In the genomic region with DNA sequence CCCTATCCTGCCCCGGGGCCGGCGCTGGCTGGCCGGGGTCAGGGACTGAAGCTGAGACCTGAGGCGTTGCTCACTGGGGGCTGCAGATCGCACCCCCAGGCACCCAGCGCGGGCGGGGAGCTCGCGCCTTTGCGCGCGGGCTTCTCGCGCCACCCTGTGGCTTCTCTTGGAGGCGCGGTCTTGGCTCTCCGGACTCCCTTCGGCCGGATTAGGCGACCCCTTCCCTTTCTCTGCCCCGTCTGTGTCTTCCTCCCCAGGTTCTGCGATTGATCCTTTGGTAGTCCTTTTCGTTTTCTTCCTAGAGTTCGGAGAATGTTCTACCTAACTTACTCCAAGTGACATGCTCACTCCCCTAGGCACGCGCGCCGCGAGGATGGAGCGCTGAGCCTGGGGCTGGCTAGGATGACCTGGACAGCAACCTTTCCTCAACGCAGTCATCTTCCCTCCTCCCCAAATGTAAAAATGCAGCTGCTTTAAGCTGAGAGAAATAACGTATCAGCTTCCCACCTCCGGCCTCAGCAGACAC, we compare ENCODE assay signal across 8 cellular contexts. TPM values are rescaled to one million over a fixed set of nuclear protein-coding genes. Genes with fewer than 3 reads are reported as not detected.
DNase-seq lines count a peak whose midpoint lies in the region; ATAC-seq and TF ChIP-seq lines count a peak whose summit lies in the region.

No MANE protein-coding gene starts in this region.

- H3K4me1 ChIP-seq in Caco-2 (peaks cover 33% of the 10 kb centered on the region), RWPE2 (ENCODE audit: insufficient read depth, poor library complexity, severe bottlenecking) (no peaks in the 10 kb centered on the region), heart right ventricle (peaks cover 3 to 36% (median 33%) of the 10 kb centered on the region in 9 donors)

- H3K9me3 Mint-ChIP-seq in Caco-2 (ENCODE audit: unreplicated experiment) (no peaks in the 10 kb centered on the region), progenitor cell of endocrine pancreas (ENCODE audit: low read depth) (no peaks in the 10 kb centered on the region)

- H3K27ac ChIP-seq in RWPE2 (ENCODE audit: poor library complexity, severe bottlenecking) = no peak overlapping the region
- no peak overlapping the region for H3K27ac ChIP-seq in heart right ventricle

- no TSS peak for BruUV-seq in Caco-2 (replicated peaks; lab: Mats Ljungman, UMichigan)

- DNase-seq in Caco-2 (peak in 1 of 2 experiments; percentile 60), RWPE2 (ENCODE audit: low spot score) (no peak), heart right ventricle (peak in 1 of 2 donors; percentile 61), progenitor cell of endocrine pancreas (ENCODE audit: low spot score, unreplicated experiment) (peak; percentile 39), occipital lobe (lab: John Stamatoyannopoulos, UW) (no peak)
- peak; percentile 63 for DNase-seq in activated naive CD4-positive, alpha-beta T cell treated with anti-CD3 and anti-CD28 coated beads, Interleukin-2, amount 50 U/mL, for 16 hours

- 1% methylated on average over 35 of the region's 35 CpGs for WGBS in heart right ventricle, 2 donors

- H3K27me3 Mint-ChIP-seq in Caco-2 (ENCODE audit: insufficient read depth, unreplicated experiment) (peaks cover 11% of the 10 kb centered on the region), progenitor cell of endocrine pancreas (peaks cover 86% of the 10 kb centered on the region)

- intact Hi-C loops in Caco-2 (cut with micrococcal nuclease; ENCODE audit: unreplicated experiment) (loop anchor here (1.0 to 2.0 kb wide), 5 partner anchors 21 to 171 kb away; partner anchors contain the start of genes ISG20L2 and METTL25B), heart right ventricle (cut with DNase I) (loop anchor here in 6 of 10 donors (1.0 to 10.0 kb wide), 6 partner anchors 21 to 175 kb away; no protein-coding TSS in a partner anchor)

- TF ChIP-seq CTCF in Caco-2 (IDR thresholded peaks at IDR 0.05; ENCODE audit: insufficient read depth in 1 of 2, low read depth in 1 of 2, low read length in 1 of 2, severe bottlenecking in 1 of 2, unreplicated experiment in 1 of 2) (peak; percentile 88 to 90), RWPE2 (IDR thresholded peaks at IDR 0.05; ENCODE audit: poor library complexity, severe bottlenecking) (peak; percentile 92), heart right ventricle (IDR thresholded peaks at IDR 0.05) (peak; percentile 66 to 94 (median 88)), progenitor cell of endocrine pancreas (IDR thresholded peaks at IDR 0.05; ENCODE audit: unreplicated experiment) (peak; percentile 64)

- H3K27me3 ChIP-seq in Caco-2 (replicated peaks; ENCODE audit: control insufficient read depth, insufficient read depth, low read length) = peaks cover 7% of the 10 kb centered on the region
- H3K27me3 ChIP-seq in RWPE2 (ENCODE audit: insufficient read depth, poor library complexity, severe bottlenecking) = peaks cover 37% of the 10 kb centered on the region
- peaks cover 8 to 82% (median 60%) of the 10 kb centered on the region in 7 donors for H3K27me3 ChIP-seq in heart right ventricle

- no peaks in the 10 kb centered on the region for H3K9me3 ChIP-seq in Caco-2
- H3K9me3 ChIP-seq in RWPE2 (ENCODE audit: severe bottlenecking) = no peaks in the 10 kb centered on the region
- H3K9me3 ChIP-seq in heart right ventricle = no peaks in the 10 kb centered on the region

- H3K27ac Mint-ChIP-seq in Caco-2 (ENCODE audit: unreplicated experiment) = no peak overlapping the region
- peak overlapping the region; percentile 77 for H3K27ac Mint-ChIP-seq in progenitor cell of endocrine pancreas

- POLR2A ChIA-PET in Caco-2 (lab: Charles Lee) = interaction anchor here (1.2 kb wide), 1 partner anchor 46 kb away, joined by 5 read pairs; no protein-coding TSS in a partner anchor

- peaks cover 25% of the 10 kb centered on the region for H3K4me1 Mint-ChIP-seq in Caco-2 (ENCODE audit: low read depth, unreplicated experiment)
- peaks cover 9% of the 10 kb centered on the region for H3K4me1 Mint-ChIP-seq in progenitor cell of endocrine pancreas (ENCODE audit: low read depth)

- ATAC-seq in HG03432 (IDR thresholded peaks at IDR 0.05; ENCODE audit: unreplicated experiment) (peak; percentile 62), RWPE2 (ENCODE audit: low read depth) (peak; percentile 56), heart right ventricle (peak; percentile 66 to 85 (median 76)), GM18873 (IDR thresholded peaks at IDR 0.05; ENCODE audit: low FRiP score, unreplicated experiment) (no peak)

- H3K36me3 Mint-ChIP-seq in Caco-2 (ENCODE audit: insufficient read depth, unreplicated experiment) (no peaks in the 10 kb centered on the region), progenitor cell of endocrine pancreas (ENCODE audit: insufficient read depth) (no peaks in the 10 kb centered on the region)

- H3K4me3 ChIP-seq in Caco-2 (ENCODE audit: low read depth, low read length) (peak overlapping the region; percentile 27), RWPE2 (ENCODE audit: severe bottlenecking) (peak overlapping the region; percentile 21), heart right ventricle (peak overlapping the region in 9 of 10 donors; percentile 6 to 51 (median 43))

- CTCF ChIA-PET in Caco-2 (lab: Charles Lee) = interaction anchor here (0.6 to 3.9 kb wide), 26 partner anchors 10 to 200 kb away, joined by 3 to 40 read pairs (median 4); partner anchors contain the start of genes ISG20L2, METTL25B and MRPL24

- H3K36me3 ChIP-seq in Caco-2 (ENCODE audit: control insufficient read depth, insufficient read depth, low read length) = no peaks in the 10 kb centered on the region
- no peaks in the 10 kb centered on the region for H3K36me3 ChIP-seq in RWPE2 (ENCODE audit: low read depth)
- H3K36me3 ChIP-seq in heart right ventricle = no peaks in the 10 kb centered on the region

- H3K4me3 Mint-ChIP-seq in Caco-2 (ENCODE audit: unreplicated experiment) (peak overlapping the region; percentile 74), progenitor cell of endocrine pancreas (ENCODE audit: low read depth) (no peak overlapping the region)

RNA-seq across cellular contexts. Expression of gene NTRK1, which starts 0.5 kb away (rescaled TPM):
- not detected in 2 replicates for total RNA-seq in Caco-2 (2022)
- 1 to 10 TPM in 4 of 10 donors, under 1 TPM in 6; 0.15 to 3.7 (median 0.69) TPM for total RNA-seq in heart right ventricle
- 1 to 10 TPM in 1 of 2 donors, under 1 TPM in 1; 0.28 to 1.5 TPM for polyA plus RNA-seq in heart right ventricle
- 0.36 TPM in 1 of 2 replicates, not detected in the other for total RNA-seq in progenitor cell of endocrine pancreas
- total RNA-seq in occipital lobe = not detected

RNA-seq across cellular contexts. Expression of gene INSRR, which starts 1.3 kb away (rescaled TPM):
- total RNA-seq in Caco-2 (2022) = not detected in 2 replicates
- total RNA-seq in heart right ventricle = under 1 TPM; 0.04 to 0.20 (median 0.07) TPM
- under 1 TPM; 0.01 to 0.80 TPM for polyA plus RNA-seq in heart right ventricle
- total RNA-seq in progenitor cell of endocrine pancreas = not detected in 2 replicates
- 0.31 TPM for total RNA-seq in occipital lobe

RNA-seq across cellular contexts. Expression of gene PEAR1, which starts 33.3 kb away (rescaled TPM):
- total RNA-seq in Caco-2 (2022) = 0.18 and 0.39 TPM in 2 replicates
- total RNA-seq in heart right ventricle = 10 to 100 TPM in 2 of 10 donors, 1 to 10 TPM in 8; 3.8 to 12.4 (median 7.1) TPM
- 10 to 100 TPM in 1 of 2 donors, 1 to 10 TPM in 1; 6.2 to 13.7 TPM for polyA plus RNA-seq in heart right ventricle
- total RNA-seq in progenitor cell of endocrine pancreas = 0.20 TPM in 1 of 2 replicates, not detected in the other
- 0.31 TPM for total RNA-seq in occipital lobe

RNA-seq across cellular contexts. Expression of gene SH2D2A, which starts 43.5 kb away (rescaled TPM):
- total RNA-seq in Caco-2 (2022) = 5.5 and 6.5 TPM in 2 replicates
- total RNA-seq in heart right ventricle = 1 to 10 TPM in 3 of 10 donors, under 1 TPM in 6, not detected in 1; 0.50 to 4.4 (median 0.80) TPM
- polyA plus RNA-seq in heart right ventricle = 1 to 10 TPM in 1 of 2 donors, under 1 TPM in 1; 0.96 to 1.0 TPM
- total RNA-seq in progenitor cell of endocrine pancreas = not detected in 2 replicates
- total RNA-seq in occipital lobe = not detected

Comparison
In these comparisons a context has a peak if more than half of its experiments do, and no peak if none do; other contexts are left out.
1. DNase-seq: peak in activated naive CD4-positive, alpha-beta T cell treated with anti-CD3 and anti-CD28 coated beads, Interleukin-2, amount 50 U/mL, for 16 hours (single experiment) and progenitor cell of endocrine pancreas (single experiment); none in RWPE2 (single experiment) and occipital lobe (single experiment).
2. Peak in every context shown above with its lines, with median percentiles within 50 percentile points of each other: H3K4me3 ChIP-seq and CTCF ChIP-seq.